In genomic region chr6:125558451-125558850, GRCh38 we compare ENCODE assay signal across 2 cellular contexts.
TF ChIP-seq lines count a peak whose summit lies in the region.

No MANE protein-coding gene starts in this region.

TF ChIP-seq in HEK293, 187 proteins besides CTCF, POLR2A, EP300 and RAD21 (continued from another document):
- TF ChIP-seq PBX3 (CRISPR knock-in tag; IDR thresholded peaks at IDR 0.05) (0 out of 2 replicates have a peak, but pooled peaks have one; percentile 23), ZNF580 (tag by site-specific recombination; IDR thresholded peaks at IDR 0.05) (no peak), ZNF157 (tag by site-specific recombination; IDR thresholded peaks at IDR 0.05) (no peak), ZNF423 (tag by site-specific recombination; IDR thresholded peaks at IDR 0.05) (no peak), ZNF391 (tag by site-specific recombination; IDR thresholded peaks at IDR 0.05; ENCODE audit: borderline replicate concordance, low read depth) (no peak)

TF ChIP-seq in HepG2, 621 proteins besides CTCF, POLR2A, EP300 and RAD21 (continued from another document):
- TF ChIP-seq ZBTB34 (CRISPR knock-in tag; IDR thresholded peaks at IDR 0.05) = no peak
- TF ChIP-seq ZFP91 (CRISPR knock-in tag; IDR thresholded peaks at IDR 0.05; ENCODE audit: borderline replicate concordance) = no peak
- no peak for TF ChIP-seq ZHX2 (IDR thresholded peaks at IDR 0.05; ENCODE audit: low read depth)
- no peak for TF ChIP-seq ZHX2 (CRISPR knock-in tag; IDR thresholded peaks at IDR 0.05; ENCODE audit: borderline replicate concordance)
- TF ChIP-seq ZZZ3 (CRISPR knock-in tag; IDR thresholded peaks at IDR 0.05; ENCODE audit: borderline replicate concordance) = no peak
- no peak for TF ChIP-seq ZNF556 (CRISPR knock-in tag; IDR thresholded peaks at IDR 0.05; ENCODE audit: borderline replicate concordance)
- no peak for TF ChIP-seq ZNF34 (CRISPR knock-in tag; IDR thresholded peaks at IDR 0.05; ENCODE audit: borderline replicate concordance)
- no peak for TF ChIP-seq HDAC6 (IDR thresholded peaks at IDR 0.05; ENCODE audit: low read depth, low read length)
- TF ChIP-seq NFYB (CRISPR knock-in tag; IDR thresholded peaks at IDR 0.05) = no peak
